In the genomic region with DNA sequence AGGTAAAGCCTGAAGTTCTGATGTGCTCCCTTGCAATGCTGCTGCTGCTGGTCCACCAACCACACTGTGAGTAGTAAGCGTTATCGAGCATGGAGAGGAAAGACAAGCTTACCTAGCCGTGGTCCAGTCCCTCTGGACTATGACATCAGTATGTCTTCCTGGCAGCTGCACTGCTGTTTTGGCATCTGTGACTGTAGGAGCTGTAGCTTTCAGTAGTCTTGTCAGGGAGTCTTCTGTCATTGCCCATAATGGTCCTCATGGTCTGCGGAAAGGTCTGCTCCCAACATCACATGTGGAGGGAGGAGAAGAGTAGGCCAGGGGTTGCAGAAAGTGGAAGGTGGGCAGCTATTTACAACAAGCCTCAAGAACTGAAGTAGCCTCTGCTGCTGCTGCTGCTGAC, we compare ENCODE assay signal across 16 cellular contexts.
"Had no signal": no experiment of that assay in that cellular context is flagged by ENCODE, and none has a peak within 500 bp of the region (broad histone marks: within the 10 kb centered on the region; RNA-seq: fewer than 3 reads in every experiment).

No MANE protein-coding gene starts in this region.

- DNase-seq: activated CD8-positive, alpha-beta memory T cell treated with anti-CD3 and anti-CD28 coated beads, Interleukin-2, amount 10 ng/mL, durations not matched to agents 7 days and 5 days; activated naive CD4-positive, alpha-beta T cell treated with anti-CD3 and anti-CD28 coated beads, Interleukin-2, amount 10 ng/mL, durations not matched to agents 7 days and 5 days; activated T-cell treated with anti-CD3 and anti-CD28 coated beads, Interleukin-2, amount 50 U/mL, for 1 hour; central memory CD4-positive, alpha-beta T cell; colonic mucosa; foreskin fibroblast; kidney glomerular epithelial cell; mesendoderm; occipital lobe; T-helper 9 cell; uterus had no signal

- H3K9me3 ChIP-seq: colonic mucosa, prostate gland, tibial nerve, uterus had no signal

- H3K36me3 ChIP-seq: prostate gland, uterus had no signal

- H3K27ac ChIP-seq: colonic mucosa, tibial nerve, uterus had no signal

- H3K27me3 Mint-ChIP-seq: activated CD8-positive, alpha-beta memory T cell treated with anti-CD3 and anti-CD28 coated beads, Interleukin-2, amount 10 ng/mL, durations not matched to agents 7 days and 5 days; activated naive CD4-positive, alpha-beta T cell treated with anti-CD3 and anti-CD28 coated beads, Interleukin-2, amount 10 ng/mL, durations not matched to agents 7 days and 5 days had no signal

- ATAC-seq: activated CD4-positive, CD25-positive, alpha-beta regulatory T cell treated with anti-CD3 and anti-CD28 coated beads, Interleukin-2, amount 50 U/mL, for 24 hours; activated CD8-positive, alpha-beta memory T cell treated with anti-CD3 and anti-CD28 coated beads, Interleukin-2, amount 10 ng/mL, durations not matched to agents 7 days and 5 days; stimulated activated effector memory CD8-positive, alpha-beta T cell treated with anti-CD3 and anti-CD28 coated beads, Interleukin-12 subunit alpha, Interleukin-12 subunit beta, amount 100 ng/mL, for 72 hours had no signal

- H3K4me3 ChIP-seq: colonic mucosa, prostate gland, tibial nerve, uterus had no signal

- H3K4me3 Mint-ChIP-seq: activated CD8-positive, alpha-beta memory T cell treated with anti-CD3 and anti-CD28 coated beads, Interleukin-2, amount 10 ng/mL, durations not matched to agents 7 days and 5 days; activated naive CD4-positive, alpha-beta T cell treated with anti-CD3 and anti-CD28 coated beads, Interleukin-2, amount 10 ng/mL, durations not matched to agents 7 days and 5 days; nephron; stimulated activated effector memory CD8-positive, alpha-beta T cell treated with anti-CD3 and anti-CD28 coated beads, Interleukin-12 subunit alpha, Interleukin-12 subunit beta, amount 100 ng/mL, for 72 hours had no signal

- H3K27me3 ChIP-seq: colonic mucosa, tibial nerve, uterus had no signal

- H3K9me3 Mint-ChIP-seq: activated naive CD4-positive, alpha-beta T cell treated with anti-CD3 and anti-CD28 coated beads, Interleukin-2, amount 10 ng/mL, durations not matched to agents 7 days and 5 days; nephron; stimulated activated effector memory CD8-positive, alpha-beta T cell treated with anti-CD3 and anti-CD28 coated beads, Interleukin-12 subunit alpha, Interleukin-12 subunit beta, amount 100 ng/mL, for 72 hours had no signal

- H3K4me1 ChIP-seq: colonic mucosa, prostate gland, uterus had no signal

- H3K27ac Mint-ChIP-seq: activated CD8-positive, alpha-beta memory T cell treated with anti-CD3 and anti-CD28 coated beads, Interleukin-2, amount 10 ng/mL, durations not matched to agents 7 days and 5 days; activated naive CD4-positive, alpha-beta T cell treated with anti-CD3 and anti-CD28 coated beads, Interleukin-2, amount 10 ng/mL, durations not matched to agents 7 days and 5 days; stimulated activated effector memory CD8-positive, alpha-beta T cell treated with anti-CD3 and anti-CD28 coated beads, Interleukin-12 subunit alpha, Interleukin-12 subunit beta, amount 100 ng/mL, for 72 hours had no signal
